ENCODE assay signal across 9 cellular contexts in the genomic region with DNA sequence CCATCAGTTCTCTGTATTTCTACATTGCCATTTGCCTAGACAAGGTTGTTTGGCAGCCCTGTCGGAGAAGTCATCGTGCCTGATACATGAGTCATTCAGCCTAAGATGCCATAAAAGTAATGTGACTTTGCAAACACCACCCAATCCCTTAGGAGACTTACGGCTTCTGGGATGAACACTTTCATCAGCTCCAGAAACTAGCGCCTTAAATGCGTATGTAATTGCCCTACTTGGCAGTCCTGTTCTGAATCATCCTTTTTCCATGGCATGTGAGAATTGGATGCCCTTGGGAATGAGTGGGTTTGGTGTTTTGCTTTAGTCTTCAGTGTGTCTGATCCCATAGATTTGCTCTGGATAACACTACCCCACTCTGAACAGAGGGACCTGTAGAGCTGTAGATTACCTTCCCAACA.
DNase-seq lines count a peak whose midpoint lies in the region; ATAC-seq and TF ChIP-seq lines count a peak whose summit lies in the region.
"Had no signal": no experiment of that assay in that cellular context is flagged by ENCODE, and none has a peak within 500 bp of the region (broad histone marks: within the 10 kb centered on the region; RNA-seq: fewer than 3 reads in every experiment).

No MANE protein-coding gene starts in this region.

- DNase-seq in AG09319 (ENCODE audit: extremely low read depth, low read depth) (peak; percentile 88), RWPE1 (ENCODE audit: low spot score) (peak; percentile 83), fibroblast of peridontal ligament (ENCODE audit: extremely low read depth) (peak; percentile 100), ovary (peak in 1 of 5 donors; percentile 56), NCI-H146 (lab: John Stamatoyannopoulos, UW) (no peak), medulla oblongata (ENCODE audit: extremely low spot score) (no peak)
- DNase-seq: CD4-positive, CD25-positive, alpha-beta regulatory T cell had no signal

- WGBS in ovary, 3 donors, result 53 to 68% (median 59%) methylated on average over 5 of the region's 5 CpGs

- TF ChIP-seq POLR2A in ovary (IDR thresholded peaks at IDR 0.05), result no peak

- POLR2A ChIA-PET in RWPE1 (lab: Yijun Ruan, JAX; ENCODE audit: low non-redundant PET), result no interaction called here

- TF ChIP-seq EP300 in ovary (IDR thresholded peaks at IDR 0.05), result peak; percentile 82

- H3K36me3 ChIP-seq in ovary, result no peaks in the 10 kb centered on the region

- intact Hi-C loops in ovary (cut with DNase I), result no loop called here

- no peaks in the 10 kb centered on the region for H3K9me3 ChIP-seq in ovary

- no peaks in the 10 kb centered on the region for H3K27me3 ChIP-seq in ovary

- ATAC-seq in HG02981 (IDR thresholded peaks at IDR 0.05; ENCODE audit: unreplicated experiment) (no peak), HG03108 (IDR thresholded peaks at IDR 0.05; ENCODE audit: unreplicated experiment) (no peak)

- no peak overlapping the region for H3K4me3 ChIP-seq in ovary

- peak overlapping the region; percentile 66 for H3K27ac ChIP-seq in RWPE1
- no peak overlapping the region for H3K27ac ChIP-seq in ovary

- CTCF ChIA-PET in RWPE1 (lab: Yijun Ruan, JAX), result no interaction called here

- no peak for TF ChIP-seq CTCF in AG09319 (IDR thresholded peaks at IDR 0.05; ENCODE audit: low read depth, low read length)
- TF ChIP-seq CTCF in RWPE1 (conservative IDR thresholded peaks at IDR 0.05; ENCODE audit: low read depth), result no peak
- no peak for TF ChIP-seq CTCF in ovary (IDR thresholded peaks at IDR 0.05)

- H3K4me1 ChIP-seq in ovary (ENCODE audit: insufficient read depth), result peaks cover 4% of the 10 kb centered on the region

Comparison
In these comparisons a context has a peak if more than half of its experiments do, and no peak if none do; other contexts are left out.
1. DNase-seq: peak in AG09319 (single experiment), RWPE1 (single experiment) and fibroblast of peridontal ligament (single experiment); none in NCI-H146 (single experiment) and medulla oblongata (single experiment).